1 cellular context compared by ENCODE assay signal in genomic region chr1:230761443-230762167, GRCh38.
TF ChIP-seq lines count a peak whose summit lies in the region.

No MANE protein-coding gene starts in this region.

TF ChIP-seq in K562, 482 proteins besides CTCF, POLR2A, EP300 and RAD21:
- TF ChIP-seq C11orf30 (IDR thresholded peaks at IDR 0.05; ENCODE audit: low read depth) (0 out of 2 replicates have a peak, but pooled peaks have one; percentile 35), RBFOX2 (IDR thresholded peaks at IDR 0.05; ENCODE audit: low read depth, low read length) (no peak), MAFG (tag; conservative IDR thresholded peaks at IDR 0.05) (peak; percentile 64), ZFX (CRISPR knock-in tag; IDR thresholded peaks at IDR 0.05) (no peak), NFE2 (IDR thresholded peaks at IDR 0.05; ENCODE audit: low read depth) (peak; percentile 41; the same call in 1 of the 2 replicates), RBM22 (IDR thresholded peaks at IDR 0.05; ENCODE audit: low read depth, low read length, poor library complexity, severe bottlenecking) (no peak), ARID1B (IDR thresholded peaks at IDR 0.05) (no peak), ZNF316 (IDR thresholded peaks at IDR 0.05) (peak; percentile 51), NONO (IDR thresholded peaks at IDR 0.05; ENCODE audit: low read depth in 2 of 2, low read length in 1 of 2) (no peak), FIP1L1 (IDR thresholded peaks at IDR 0.05; ENCODE audit: low read depth, low read length, poor library complexity, severe bottlenecking) (no peak), ETV5 (CRISPR knock-in tag; IDR thresholded peaks at IDR 0.05; ENCODE audit: low read depth) (no peak), ZNF184 (CRISPR knock-in tag; IDR thresholded peaks at IDR 0.05) (no peak)
- TF ChIP-seq, protein P1, sequence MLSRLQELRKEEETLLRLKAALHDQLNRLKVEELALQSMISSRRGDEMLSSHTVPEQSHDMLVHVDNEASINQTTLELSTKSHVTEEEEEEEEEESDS (CRISPR knock-in tag; IDR thresholded peaks at IDR 0.05), result no peak
TF ChIP-seq in K562: peak in this region for 4.
